Comparison of ENCODE assay signal across 1 cellular context in genomic region chr9:92293452-92294296, GRCh38.
TF ChIP-seq lines count a peak whose summit lies in the region.

Gene IARS1, minus strand, starts transcription at chr9:92293697. Its CDS starts 4,278 bp downstream, at chr9:92289419.

TF ChIP-seq in HepG2, 621 proteins besides CTCF, POLR2A, EP300 and RAD21 (continued from another document and continues in another):
- peak; percentile 89 for TF ChIP-seq TOPORS (CRISPR knock-in tag; IDR thresholded peaks at IDR 0.05)
- TF ChIP-seq SOX13 (IDR thresholded peaks at IDR 0.05), result 0 out of 2 replicates have a peak, but pooled peaks have one; percentile 20
- TF ChIP-seq SOX13 (CRISPR knock-in tag; conservative IDR thresholded peaks at IDR 0.05 in 1 of 2, IDR thresholded peaks at IDR 0.05 in 1 of 2), result peak in 1 of 2 experiments; percentile 53; a peak in 2 of 4 replicates
- TF ChIP-seq ZKSCAN8 (CRISPR knock-in tag; IDR thresholded peaks at IDR 0.05; ENCODE audit: borderline replicate concordance), result 0 out of 2 replicates have a peak, but pooled peaks have one; percentile 77
- peak; percentile 97; the same call in 1 of the 2 replicates for TF ChIP-seq ZSCAN29 (CRISPR knock-in tag; conservative IDR thresholded peaks at IDR 0.05)
- TF ChIP-seq ZNF557 (CRISPR knock-in tag; IDR thresholded peaks at IDR 0.05), result no peak
- peak; percentile 77 for TF ChIP-seq XRCC5 (optimal IDR thresholded peaks at IDR 0.05; ENCODE audit: low read length)
- peak; percentile 80; the same call in 1 of the 2 replicates for TF ChIP-seq ZNF224 (CRISPR knock-in tag; IDR thresholded peaks at IDR 0.05)
- peak; percentile 98 for TF ChIP-seq ZFP90 (CRISPR knock-in tag; IDR thresholded peaks at IDR 0.05; ENCODE audit: borderline replicate concordance)
- peak; percentile 78 for TF ChIP-seq FOXO1 (CRISPR knock-in tag; IDR thresholded peaks at IDR 0.05)
- TF ChIP-seq BRF2 (CRISPR knock-in tag; IDR thresholded peaks at IDR 0.05), result peak; percentile 79; the same call in 1 of the 2 replicates
- peak; percentile 29; the same call in 1 of the 2 replicates for TF ChIP-seq SOX5 (CRISPR knock-in tag; IDR thresholded peaks at IDR 0.05; ENCODE audit: borderline replicate concordance)
- TF ChIP-seq ZNF276 (CRISPR knock-in tag; IDR thresholded peaks at IDR 0.05; ENCODE audit: low read depth), result no peak
- no peak for TF ChIP-seq MYNN (CRISPR knock-in tag; IDR thresholded peaks at IDR 0.05; ENCODE audit: low read depth)
- TF ChIP-seq ZNF678 (CRISPR knock-in tag; IDR thresholded peaks at IDR 0.05), result 0 out of 2 replicates have a peak, but pooled peaks have one; percentile 65
- no peak for TF ChIP-seq FIP1L1 (IDR thresholded peaks at IDR 0.05; ENCODE audit: borderline replicate concordance, insufficient read depth, low read depth, low read length)
- TF ChIP-seq ZBTB38 (CRISPR knock-in tag; IDR thresholded peaks at IDR 0.05), result peak; percentile 92
- peak; percentile 78; the same call in 1 of the 2 replicates for TF ChIP-seq KLF13 (CRISPR knock-in tag; IDR thresholded peaks at IDR 0.05)
- TF ChIP-seq RFXANK (CRISPR knock-in tag; IDR thresholded peaks at IDR 0.05), result no peak
- peak; percentile 93; the same call in 1 of the 2 replicates for TF ChIP-seq ZNF256 (CRISPR knock-in tag; conservative IDR thresholded peaks at IDR 0.05)
- TF ChIP-seq ETV6 (CRISPR knock-in tag; conservative IDR thresholded peaks at IDR 0.05), result peak; percentile 73; the same call in 1 of the 2 replicates
- TF ChIP-seq, protein P1, sequence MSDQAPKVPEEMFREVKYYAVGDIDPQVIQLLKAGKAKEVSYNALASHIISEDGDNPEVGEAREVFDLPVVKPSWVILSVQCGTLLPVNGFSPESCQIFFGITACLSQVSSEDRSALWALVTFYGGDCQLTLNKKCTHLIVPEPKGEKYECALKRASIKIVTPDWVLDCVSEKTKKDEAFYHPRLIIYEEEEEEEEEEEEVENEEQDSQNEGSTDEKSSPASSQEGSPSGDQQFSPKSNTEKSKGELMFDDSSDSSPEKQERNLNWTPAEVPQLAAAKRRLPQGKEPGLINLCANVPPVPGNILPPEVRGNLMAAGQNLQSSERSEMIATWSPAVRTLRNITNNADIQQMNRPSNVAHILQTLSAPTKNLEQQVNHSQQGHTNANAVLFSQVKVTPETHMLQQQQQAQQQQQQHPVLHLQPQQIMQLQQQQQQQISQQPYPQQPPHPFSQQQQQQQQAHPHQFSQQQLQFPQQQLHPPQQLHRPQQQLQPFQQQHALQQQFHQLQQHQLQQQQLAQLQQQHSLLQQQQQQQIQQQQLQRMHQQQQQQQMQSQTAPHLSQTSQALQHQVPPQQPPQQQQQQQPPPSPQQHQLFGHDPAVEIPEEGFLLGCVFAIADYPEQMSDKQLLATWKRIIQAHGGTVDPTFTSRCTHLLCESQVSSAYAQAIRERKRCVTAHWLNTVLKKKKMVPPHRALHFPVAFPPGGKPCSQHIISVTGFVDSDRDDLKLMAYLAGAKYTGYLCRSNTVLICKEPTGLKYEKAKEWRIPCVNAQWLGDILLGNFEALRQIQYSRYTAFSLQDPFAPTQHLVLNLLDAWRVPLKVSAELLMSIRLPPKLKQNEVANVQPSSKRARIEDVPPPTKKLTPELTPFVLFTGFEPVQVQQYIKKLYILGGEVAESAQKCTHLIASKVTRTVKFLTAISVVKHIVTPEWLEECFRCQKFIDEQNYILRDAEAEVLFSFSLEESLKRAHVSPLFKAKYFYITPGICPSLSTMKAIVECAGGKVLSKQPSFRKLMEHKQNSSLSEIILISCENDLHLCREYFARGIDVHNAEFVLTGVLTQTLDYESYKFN (CRISPR knock-in tag; conservative IDR thresholded peaks at IDR 0.05), result peak; percentile 55
- TF ChIP-seq ZNF562 (CRISPR knock-in tag; IDR thresholded peaks at IDR 0.05; ENCODE audit: borderline replicate concordance), result peak; percentile 51; the same call in 1 of the 2 replicates
- TF ChIP-seq DNMT1 (CRISPR knock-in tag; IDR thresholded peaks at IDR 0.05), result peak; percentile 78; the same call in 1 of the 2 replicates
- peak in 1 of 2 experiments; percentile 42; a peak in 1 of 4 replicates for TF ChIP-seq REST (IDR thresholded peaks at IDR 0.05; ENCODE audit: borderline replicate concordance in 1 of 2, low read depth in 1 of 2, low read length in 2 of 2)
- TF ChIP-seq ZNF720 (CRISPR knock-in tag; IDR thresholded peaks at IDR 0.05), result no peak
- peak; percentile 76; the same call in 1 of the 2 replicates for TF ChIP-seq FOXM1 (CRISPR knock-in tag; IDR thresholded peaks at IDR 0.05)
- peak; percentile 94 for TF ChIP-seq TARDBP (CRISPR knock-in tag; IDR thresholded peaks at IDR 0.05)
- 0 out of 2 replicates have a peak, but pooled peaks have one; percentile 58 for TF ChIP-seq ZNF383 (CRISPR knock-in tag; IDR thresholded peaks at IDR 0.05; ENCODE audit: borderline replicate concordance)
- peak; percentile 91 for TF ChIP-seq GABPB1 (CRISPR knock-in tag; IDR thresholded peaks at IDR 0.05)
- peak; percentile 93 for TF ChIP-seq KAT8 (CRISPR knock-in tag; IDR thresholded peaks at IDR 0.05)
- TF ChIP-seq, protein P2, sequence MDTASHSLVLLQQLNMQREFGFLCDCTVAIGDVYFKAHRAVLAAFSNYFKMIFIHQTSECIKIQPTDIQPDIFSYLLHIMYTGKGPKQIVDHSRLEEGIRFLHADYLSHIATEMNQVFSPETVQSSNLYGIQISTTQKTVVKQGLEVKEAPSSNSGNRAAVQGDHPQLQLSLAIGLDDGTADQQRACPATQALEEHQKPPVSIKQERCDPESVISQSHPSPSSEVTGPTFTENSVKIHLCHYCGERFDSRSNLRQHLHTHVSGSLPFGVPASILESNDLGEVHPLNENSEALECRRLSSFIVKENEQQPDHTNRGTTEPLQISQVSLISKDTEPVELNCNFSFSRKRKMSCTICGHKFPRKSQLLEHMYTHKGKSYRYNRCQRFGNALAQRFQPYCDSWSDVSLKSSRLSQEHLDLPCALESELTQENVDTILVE (CRISPR knock-in tag; IDR thresholded peaks at IDR 0.05), result peak; percentile 86
- TF ChIP-seq, protein P3, sequence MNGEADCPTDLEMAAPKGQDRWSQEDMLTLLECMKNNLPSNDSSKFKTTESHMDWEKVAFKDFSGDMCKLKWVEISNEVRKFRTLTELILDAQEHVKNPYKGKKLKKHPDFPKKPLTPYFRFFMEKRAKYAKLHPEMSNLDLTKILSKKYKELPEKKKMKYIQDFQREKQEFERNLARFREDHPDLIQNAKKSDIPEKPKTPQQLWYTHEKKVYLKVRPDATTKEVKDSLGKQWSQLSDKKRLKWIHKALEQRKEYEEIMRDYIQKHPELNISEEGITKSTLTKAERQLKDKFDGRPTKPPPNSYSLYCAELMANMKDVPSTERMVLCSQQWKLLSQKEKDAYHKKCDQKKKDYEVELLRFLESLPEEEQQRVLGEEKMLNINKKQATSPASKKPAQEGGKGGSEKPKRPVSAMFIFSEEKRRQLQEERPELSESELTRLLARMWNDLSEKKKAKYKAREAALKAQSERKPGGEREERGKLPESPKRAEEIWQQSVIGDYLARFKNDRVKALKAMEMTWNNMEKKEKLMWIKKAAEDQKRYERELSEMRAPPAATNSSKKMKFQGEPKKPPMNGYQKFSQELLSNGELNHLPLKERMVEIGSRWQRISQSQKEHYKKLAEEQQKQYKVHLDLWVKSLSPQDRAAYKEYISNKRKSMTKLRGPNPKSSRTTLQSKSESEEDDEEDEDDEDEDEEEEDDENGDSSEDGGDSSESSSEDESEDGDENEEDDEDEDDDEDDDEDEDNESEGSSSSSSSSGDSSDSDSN (CRISPR knock-in tag; IDR thresholded peaks at IDR 0.05), result peak; percentile 88
- TF ChIP-seq, protein P4, sequence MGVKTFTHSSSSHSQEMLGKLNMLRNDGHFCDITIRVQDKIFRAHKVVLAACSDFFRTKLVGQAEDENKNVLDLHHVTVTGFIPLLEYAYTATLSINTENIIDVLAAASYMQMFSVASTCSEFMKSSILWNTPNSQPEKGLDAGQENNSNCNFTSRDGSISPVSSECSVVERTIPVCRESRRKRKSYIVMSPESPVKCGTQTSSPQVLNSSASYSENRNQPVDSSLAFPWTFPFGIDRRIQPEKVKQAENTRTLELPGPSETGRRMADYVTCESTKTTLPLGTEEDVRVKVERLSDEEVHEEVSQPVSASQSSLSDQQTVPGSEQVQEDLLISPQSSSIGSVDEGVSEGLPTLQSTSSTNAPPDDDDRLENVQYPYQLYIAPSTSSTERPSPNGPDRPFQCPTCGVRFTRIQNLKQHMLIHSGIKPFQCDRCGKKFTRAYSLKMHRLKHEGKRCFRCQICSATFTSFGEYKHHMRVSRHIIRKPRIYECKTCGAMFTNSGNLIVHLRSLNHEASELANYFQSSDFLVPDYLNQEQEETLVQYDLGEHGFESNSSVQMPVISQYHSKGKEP (CRISPR knock-in tag; IDR thresholded peaks at IDR 0.05), result no peak
- TF ChIP-seq HCFC1 (IDR thresholded peaks at IDR 0.05; ENCODE audit: low read depth, low read length), result peak; percentile 62
- no peak for TF ChIP-seq ZNF496 (CRISPR knock-in tag; IDR thresholded peaks at IDR 0.05; ENCODE audit: insufficient replicate concordance)
- TF ChIP-seq ZNF672 (CRISPR knock-in tag; IDR thresholded peaks at IDR 0.05), result no peak
- 0 out of 2 replicates have a peak, but pooled peaks have one; percentile 61 for TF ChIP-seq AKAP8 (CRISPR knock-in tag; IDR thresholded peaks at IDR 0.05)
- peak; percentile 39; the same call in 1 of the 2 replicates for TF ChIP-seq MIER2 (CRISPR knock-in tag; IDR thresholded peaks at IDR 0.05)
- TF ChIP-seq ZNF546 (CRISPR knock-in tag; conservative IDR thresholded peaks at IDR 0.05), result peak; percentile 82; the same call in 1 of the 2 replicates
- TF ChIP-seq, protein P5, sequence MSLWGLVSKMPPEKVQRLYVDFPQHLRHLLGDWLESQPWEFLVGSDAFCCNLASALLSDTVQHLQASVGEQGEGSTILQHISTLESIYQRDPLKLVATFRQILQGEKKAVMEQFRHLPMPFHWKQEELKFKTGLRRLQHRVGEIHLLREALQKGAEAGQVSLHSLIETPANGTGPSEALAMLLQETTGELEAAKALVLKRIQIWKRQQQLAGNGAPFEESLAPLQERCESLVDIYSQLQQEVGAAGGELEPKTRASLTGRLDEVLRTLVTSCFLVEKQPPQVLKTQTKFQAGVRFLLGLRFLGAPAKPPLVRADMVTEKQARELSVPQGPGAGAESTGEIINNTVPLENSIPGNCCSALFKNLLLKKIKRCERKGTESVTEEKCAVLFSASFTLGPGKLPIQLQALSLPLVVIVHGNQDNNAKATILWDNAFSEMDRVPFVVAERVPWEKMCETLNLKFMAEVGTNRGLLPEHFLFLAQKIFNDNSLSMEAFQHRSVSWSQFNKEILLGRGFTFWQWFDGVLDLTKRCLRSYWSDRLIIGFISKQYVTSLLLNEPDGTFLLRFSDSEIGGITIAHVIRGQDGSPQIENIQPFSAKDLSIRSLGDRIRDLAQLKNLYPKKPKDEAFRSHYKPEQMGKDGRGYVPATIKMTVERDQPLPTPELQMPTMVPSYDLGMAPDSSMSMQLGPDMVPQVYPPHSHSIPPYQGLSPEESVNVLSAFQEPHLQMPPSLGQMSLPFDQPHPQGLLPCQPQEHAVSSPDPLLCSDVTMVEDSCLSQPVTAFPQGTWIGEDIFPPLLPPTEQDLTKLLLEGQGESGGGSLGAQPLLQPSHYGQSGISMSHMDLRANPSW (CRISPR knock-in tag; IDR thresholded peaks at IDR 0.05; ENCODE audit: borderline replicate concordance), result peak; percentile 72
- TF ChIP-seq MTA1 (CRISPR knock-in tag; IDR thresholded peaks at IDR 0.05; ENCODE audit: borderline replicate concordance), result peak; percentile 91
- no peak; the same call in none of the 2 replicates for TF ChIP-seq BRCA1 (CRISPR knock-in tag; IDR thresholded peaks at IDR 0.05)
- peak; percentile 90; the same call in 1 of the 2 replicates for TF ChIP-seq KAT7 (CRISPR knock-in tag; IDR thresholded peaks at IDR 0.05; ENCODE audit: borderline replicate concordance)
- peak; percentile 93 for TF ChIP-seq HOXA5 (CRISPR knock-in tag; IDR thresholded peaks at IDR 0.05)
- TF ChIP-seq, protein P6, sequence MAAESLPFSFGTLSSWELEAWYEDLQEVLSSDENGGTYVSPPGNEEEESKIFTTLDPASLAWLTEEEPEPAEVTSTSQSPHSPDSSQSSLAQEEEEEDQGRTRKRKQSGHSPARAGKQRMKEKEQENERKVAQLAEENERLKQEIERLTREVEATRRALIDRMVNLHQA (CRISPR knock-in tag; IDR thresholded peaks at IDR 0.05), result peak; percentile 97
- peak; percentile 82; the same call in 1 of the 2 replicates for TF ChIP-seq ZNF563 (CRISPR knock-in tag; IDR thresholded peaks at IDR 0.05)
